In genomic region chr9:95124582-95125359, GRCh38 we compare ENCODE assay signal across 12 cellular contexts.
A peak's percentile ranks its signal among the peaks of the same experiment; 100 is the strongest.
DNase-seq lines count a peak whose midpoint lies in the region; ATAC-seq and TF ChIP-seq lines count a peak whose summit lies in the region.
"Had no signal": no experiment of that assay in that cellular context is flagged by ENCODE, and none has a peak within 500 bp of the region (broad histone marks: within the 10 kb centered on the region; RNA-seq: fewer than 3 reads in every experiment).

No MANE protein-coding gene starts in this region.

- WGBS in smooth muscle cell (ENCODE audit: low lambda C conversion rate): 78% methylated on average over 9 of the region's 9 CpGs

- H3K9me3 ChIP-seq in RWPE2 (ENCODE audit: severe bottlenecking) (no peaks in the 10 kb centered on the region), smooth muscle cell (replicated peaks; ENCODE audit: low read depth) (no peaks in the 10 kb centered on the region)
- H3K9me3 ChIP-seq: neutrophil had no signal

- TF ChIP-seq CTCF in RWPE2 (IDR thresholded peaks at IDR 0.05; ENCODE audit: poor library complexity, severe bottlenecking) (peak; percentile 30), fibroblast of mammary gland (conservative IDR thresholded peaks at IDR 0.05; ENCODE audit: control insufficient read depth, insufficient read depth, low read depth, low read length) (peak; percentile 16), smooth muscle cell (IDR thresholded peaks at IDR 0.05; ENCODE audit: borderline replicate concordance, insufficient read depth, poor library complexity, severe bottlenecking) (no peak)

- peaks cover 0 to 5% of the 10 kb centered on the region in 2 donors for H3K4me1 Mint-ChIP-seq in stimulated activated naive B cell treated with anti-CD40 and anti-IgM and Interleukin-4, amounts not matched to agents 10 μg/mL and 1 μg/mL and 100 μg/mL, for 72 hours

- H3K9me3 Mint-ChIP-seq in stimulated activated naive B cell treated with anti-CD40 and anti-IgM and Interleukin-4, amounts not matched to agents 10 μg/mL and 1 μg/mL and 100 μg/mL, for 72 hours: no peaks in the 10 kb centered on the region
- H3K9me3 Mint-ChIP-seq: activated B cell treated with CpG ODN at 0.5 μM for 24 hours had no signal

- no peak overlapping the region for H3K27ac ChIP-seq in RWPE2 (ENCODE audit: poor library complexity, severe bottlenecking)
- peak overlapping the region; percentile 4 for H3K27ac ChIP-seq in smooth muscle cell (ENCODE audit: low read depth)
- H3K27ac ChIP-seq: neutrophil had no signal

- H3K9ac ChIP-seq in smooth muscle cell (ENCODE audit: low read depth): no peak overlapping the region

- no peak overlapping the region for H3K4me3 Mint-ChIP-seq in stimulated activated naive B cell treated with anti-CD40 and anti-IgM and Interleukin-4, amounts not matched to agents 10 μg/mL and 1 μg/mL and 100 μg/mL, for 72 hours
- H3K4me3 Mint-ChIP-seq: activated B cell treated with CpG ODN at 0.5 μM for 24 hours had no signal

- H3K27ac Mint-ChIP-seq in stimulated activated naive B cell treated with anti-CD40 and anti-IgM and Interleukin-4, amounts not matched to agents 10 μg/mL and 1 μg/mL and 100 μg/mL, for 72 hours: no peak overlapping the region
- H3K27ac Mint-ChIP-seq: activated B cell treated with CpG ODN at 0.5 μM for 24 hours had no signal

- H3K4me1 ChIP-seq in RWPE2 (ENCODE audit: insufficient read depth, poor library complexity, severe bottlenecking) (peaks cover 5% of the 10 kb centered on the region), smooth muscle cell (ENCODE audit: low read depth) (peaks cover 5% of the 10 kb centered on the region)

- H3K79me2 ChIP-seq in smooth muscle cell (ENCODE audit: low read depth): no peaks in the 10 kb centered on the region

- H3K4me3 ChIP-seq in RWPE2 (ENCODE audit: severe bottlenecking) (no peak overlapping the region), fibroblast of mammary gland (ENCODE audit: control insufficient read depth, low read depth, low read length) (no peak overlapping the region), smooth muscle cell (no peak overlapping the region)

- no peaks in the 10 kb centered on the region for H4K20me1 ChIP-seq in smooth muscle cell (ENCODE audit: low read depth)

- peaks cover 6% of the 10 kb centered on the region for H3F3A ChIP-seq in smooth muscle cell (ENCODE audit: low read depth)

- peaks cover 8 to 24% of the 10 kb centered on the region in 2 donors for H3K36me3 Mint-ChIP-seq in stimulated activated naive B cell treated with anti-CD40 and anti-IgM and Interleukin-4, amounts not matched to agents 10 μg/mL and 1 μg/mL and 100 μg/mL, for 72 hours

- H3K27me3 ChIP-seq in RWPE2 (ENCODE audit: insufficient read depth, poor library complexity, severe bottlenecking) (no peaks in the 10 kb centered on the region), smooth muscle cell (ENCODE audit: low read depth) (no peaks in the 10 kb centered on the region)
- H3K27me3 ChIP-seq: neutrophil had no signal

- DNase-seq in NCI-H1105 treated with DMSO at 0.1 percent for 48 hours (lab: John Stamatoyannopoulos, UW) (peak; percentile 5), NCI-H1105 (lab: John Stamatoyannopoulos, UW) (no peak), RWPE2 (ENCODE audit: low spot score) (no peak), fibroblast of mammary gland (ENCODE audit: low read depth) (no peak), smooth muscle cell (lab: John Stamatoyannopoulos, UW; ENCODE audit: unreplicated experiment) (no peak)
- no peak for DNase-seq in effector CD4-positive, alpha-beta T cell
- DNase-seq in stimulated activated naive B cell treated with anti-CD40 and anti-IgM and Interleukin-4, amounts not matched to agents 10 μg/mL and 1 μg/mL and 100 μg/mL, for 72 hours: no peak
- DNase-seq: activated B cell treated with CpG ODN at 0.5 μM for 24 hours; KBM-7; stimulated activated CD4-positive, alpha-beta T cell treated with anti-CD3 and anti-CD28 coated beads, Interleukin-2, amount 100 ng/mL, for 48 hours had no signal

- 0 out of 2 replicates have a peak, but pooled peaks cover 3% of the 10 kb centered on the region for H3K36me3 ChIP-seq in RWPE2 (ENCODE audit: low read depth)
- no peaks in the 10 kb centered on the region for H3K36me3 ChIP-seq in smooth muscle cell (ENCODE audit: low read depth)
- H3K36me3 ChIP-seq: neutrophil had no signal

- H3K27me3 Mint-ChIP-seq in stimulated activated naive B cell treated with anti-CD40 and anti-IgM and Interleukin-4, amounts not matched to agents 10 μg/mL and 1 μg/mL and 100 μg/mL, for 72 hours: peaks cover 0 to 3% of the 10 kb centered on the region in 2 donors
- H3K27me3 Mint-ChIP-seq: activated B cell treated with CpG ODN at 0.5 μM for 24 hours had no signal

- no peak; the same call in 2 of the 3 replicates for ATAC-seq in RWPE2 (ENCODE audit: low read depth)
- ATAC-seq in HG02885 (IDR thresholded peaks at IDR 0.05; ENCODE audit: poor library complexity, unreplicated experiment): no peak
- no peak for ATAC-seq in stimulated activated naive B cell treated with anti-CD40 and anti-IgM and Interleukin-4, amounts not matched to agents 10 μg/mL and 1 μg/mL and 100 μg/mL, for 72 hours (replicated peaks)

- no peak overlapping the region for H2AFZ ChIP-seq in smooth muscle cell (ENCODE audit: low read depth)

- H3K4me2 ChIP-seq in smooth muscle cell: no peak overlapping the region
